19 cellular contexts compared by ENCODE assay signal in the genomic region with DNA sequence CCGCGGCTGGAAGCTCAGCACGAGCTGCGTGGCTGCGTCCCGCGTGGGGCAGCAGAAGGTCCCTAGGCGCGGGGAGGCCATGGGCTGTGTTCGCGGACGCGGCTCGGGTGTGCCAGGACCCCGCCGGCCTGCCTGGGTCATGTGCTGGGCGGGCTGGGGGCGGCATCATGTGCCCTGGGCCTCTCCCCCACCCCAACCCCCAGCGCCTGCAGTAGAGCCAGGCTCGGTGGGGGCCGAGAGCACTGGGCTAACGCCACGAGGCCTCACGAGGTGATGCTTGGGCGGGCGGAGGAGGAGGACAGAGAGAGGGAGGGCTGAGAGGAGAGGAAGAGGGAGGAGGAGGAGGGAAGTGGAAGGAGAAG.
DNase-seq lines count a peak whose midpoint lies in the region; ATAC-seq and TF ChIP-seq lines count a peak whose summit lies in the region.
"Had no signal": no experiment of that assay in that cellular context is flagged by ENCODE, and none has a peak within 500 bp of the region (broad histone marks: within the 10 kb centered on the region; RNA-seq: fewer than 3 reads in every experiment).

GPR143 (minus strand) TSS at position 111 of the 362 bp plus-strand sequence; CDS start at position 81, 30 bp downstream.

- ATAC-seq in HG03139 (IDR thresholded peaks at IDR 0.05; ENCODE audit: unreplicated experiment): no peak
- ATAC-seq: heart right ventricle, lower lobe of right lung had no signal

- H3K9me3 Mint-ChIP-seq in T-helper 2 cell treated with Interferon-gamma antibody and Interleukin-4, amounts not matched to agents 5 μg/mL and 100 μg/mL, for 36 hours: no peaks in the 10 kb centered on the region
- H3K9me3 Mint-ChIP-seq: natural killer cell treated with Interleukin-12 subunit alpha and Interleukin-12 subunit beta and Interleukin-15 and Interleukin-18, amount 100 ng/mL, for 72 hours had no signal

- H3K4me3 Mint-ChIP-seq in T-helper 2 cell treated with Interferon-gamma antibody and Interleukin-4, amounts not matched to agents 5 μg/mL and 100 μg/mL, for 36 hours: no peak within 1 kb of the TSS
- H3K4me3 Mint-ChIP-seq: natural killer cell treated with Interleukin-12 subunit alpha and Interleukin-12 subunit beta and Interleukin-15 and Interleukin-18, amount 100 ng/mL, for 72 hours had no signal

- no peak within 1 kb of the TSS for H3K27ac Mint-ChIP-seq in T-helper 2 cell treated with Interferon-gamma antibody and Interleukin-4, amounts not matched to agents 5 μg/mL and 100 μg/mL, for 36 hours
- H3K27ac Mint-ChIP-seq: natural killer cell treated with Interleukin-12 subunit alpha and Interleukin-12 subunit beta and Interleukin-15 and Interleukin-18, amount 100 ng/mL, for 72 hours had no signal

- H3K27ac ChIP-seq in HUES48 (ENCODE audit: low read depth, low read length): no peak within 1 kb of the TSS
- H3K27ac ChIP-seq: esophagus muscularis mucosa, heart right ventricle, lower lobe of right lung, right lobe of liver had no signal

- DNase-seq in epidermal melanocyte (ENCODE audit: insufficient read length, low spot score) (peak; percentile 61), left kidney (ENCODE audit: low read depth, low spot score) (peak; percentile 73), retinal pigment epithelial cell (ENCODE audit: low read depth) (peak; percentile 51), SIG-M5 (lab: John Stamatoyannopoulos, UW) (no peak)
- no peak for DNase-seq in T-helper 2 cell treated with Interferon-gamma antibody and Interleukin-4, amounts not matched to agents 5 μg/mL and 100 μg/mL, for 36 hours (ENCODE audit: low spot score)
- no peak for DNase-seq in stimulated activated CD4-positive, alpha-beta T cell treated with anti-CD3 and anti-CD28 coated beads, Interleukin-4, amount 100 ng/mL, for 24 hours
- DNase-seq: activated CD4-positive, CD25-positive, alpha-beta regulatory T cell treated with anti-CD3 and anti-CD28 coated beads, Interleukin-2, amount 50 U/mL, for 72 hours; activated effector memory CD4-positive, alpha-beta T cell treated with anti-CD3 and anti-CD28 coated beads, Interleukin-2, amount 50 U/mL, for 16 hours; aorta; GOT3; heart right ventricle; lower lobe of right lung; NCI-H345; right lobe of liver; SHP77 treated with DMSO at 0.1 percent for 48 hours had no signal

- H3K4me3 ChIP-seq in HUES48 (ENCODE audit: low read depth, low read length): peak within 1 kb of the TSS; percentile 72
- H3K4me3 ChIP-seq in retinal pigment epithelial cell (ENCODE audit: low read length): peak within 1 kb of the TSS; percentile 72
- H3K4me3 ChIP-seq: esophagus muscularis mucosa, heart right ventricle, lower lobe of right lung, right lobe of liver had no signal

- H3K9ac ChIP-seq in HUES48 (ENCODE audit: low read depth, low read length): peak within 1 kb of the TSS; percentile 72

- H3K4me1 Mint-ChIP-seq in T-helper 2 cell treated with Interferon-gamma antibody and Interleukin-4, amounts not matched to agents 5 μg/mL and 100 μg/mL, for 36 hours (ENCODE audit: low read depth): no peaks in the 10 kb centered on the region

- H3K27me3 Mint-ChIP-seq in T-helper 2 cell treated with Interferon-gamma antibody and Interleukin-4, amounts not matched to agents 5 μg/mL and 100 μg/mL, for 36 hours (ENCODE audit: low read depth): peaks cover 21% of the 10 kb centered on the region

- H3K27me3 ChIP-seq in HUES48 (ENCODE audit: control insufficient read depth, insufficient read depth, low read length): peaks cover 4% of the 10 kb centered on the region; the same call in 1 of the 2 replicates

- no peaks in the 10 kb centered on the region for H3K36me3 Mint-ChIP-seq in T-helper 2 cell treated with Interferon-gamma antibody and Interleukin-4, amounts not matched to agents 5 μg/mL and 100 μg/mL, for 36 hours (ENCODE audit: low read depth)
- H3K36me3 Mint-ChIP-seq: natural killer cell treated with Interleukin-12 subunit alpha and Interleukin-12 subunit beta and Interleukin-15 and Interleukin-18, amount 100 ng/mL, for 72 hours had no signal

- no peak for TF ChIP-seq CTCF in retinal pigment epithelial cell (conservative IDR thresholded peaks at IDR 0.05; ENCODE audit: low read depth, low read length)

- 0 out of 2 replicates have a peak, but pooled peaks cover 5% of the 10 kb centered on the region for H3K4me1 ChIP-seq in HUES48 (ENCODE audit: control insufficient read depth, insufficient read depth, low read length)
- H3K4me1 ChIP-seq: lower lobe of right lung, right lobe of liver had no signal

- H3K9me3 ChIP-seq in HUES48 (ENCODE audit: control insufficient read depth, insufficient read depth, low read length): no peaks in the 10 kb centered on the region
- H3K9me3 ChIP-seq: esophagus muscularis mucosa, heart right ventricle, lower lobe of right lung, right lobe of liver had no signal

- H3K36me3 ChIP-seq in HUES48 (ENCODE audit: control insufficient read depth, insufficient read depth, low read length): no peaks in the 10 kb centered on the region
- H3K36me3 ChIP-seq: esophagus muscularis mucosa, heart right ventricle, lower lobe of right lung, right lobe of liver had no signal

Comparison
In these comparisons a context has a peak if more than half of its experiments do, and no peak if none do; other contexts are left out.
1. DNase-seq: peak in epidermal melanocyte (single experiment), left kidney (single experiment) and retinal pigment epithelial cell (single experiment); none in T-helper 2 cell treated with Interferon-gamma antibody and Interleukin-4, amounts not matched to agents 5 μg/mL and 100 μg/mL, for 36 hours (single experiment), SIG-M5 (single experiment) and stimulated activated CD4-positive, alpha-beta T cell treated with anti-CD3 and anti-CD28 coated beads, Interleukin-4, amount 100 ng/mL, for 24 hours (single experiment).